8 cellular contexts compared by ENCODE assay signal in genomic region chr3:42123012-42123581, GRCh38. TPM values are rescaled to one million over a fixed set of nuclear protein-coding genes. Genes with fewer than 3 reads are reported as not detected.
DNase-seq lines count a peak whose midpoint lies in the region; ATAC-seq lines count a peak whose summit lies in the region.

No MANE protein-coding gene starts in this region.

- no peak overlapping the region for H2BK5ac ChIP-seq in mesenchymal stem cell (ENCODE audit: low read depth, low read length, poor library complexity, severe bottlenecking)

- H3K9me3 ChIP-seq in mesenchymal stem cell (ENCODE audit: control insufficient read depth, low read length) (no peaks in the 10 kb centered on the region), HAP-1 (no peaks in the 10 kb centered on the region)
- no peaks in the 10 kb centered on the region for H3K9me3 ChIP-seq in CD4-positive, alpha-beta memory T cell (ENCODE audit: control insufficient read depth in 1 of 2, low read length in 2 of 2)

- H2BK12ac ChIP-seq in mesenchymal stem cell (ENCODE audit: low read length in 2 of 2), result no peak overlapping the region

- H3K36me3 Mint-ChIP-seq in activated T-helper 2 cell treated with anti-CD3 and anti-CD28 coated beads, Interferon-gamma antibody, Interleukin-2, Interleukin-4, amounts not matched to agents 10 μg/mL and 5 μg/mL and 100 μg/mL, durations not matched to agents 14 hours and 24 hours and 36 hours (ENCODE audit: low read depth), result peaks cover 35% of the 10 kb centered on the region
- peaks cover 25% of the 10 kb centered on the region for H3K36me3 Mint-ChIP-seq in T-cell
- H3K36me3 Mint-ChIP-seq in CD4-positive, alpha-beta memory T cell, result peaks cover 26 to 32% of the 10 kb centered on the region in 2 donors

- ATAC-seq in HG02610 (IDR thresholded peaks at IDR 0.05; ENCODE audit: unreplicated experiment) (peak; percentile 36), T-cell (replicated peaks in 1 of 4) (no peak)

- no peaks in the 10 kb centered on the region for H3K9me3 Mint-ChIP-seq in activated T-helper 2 cell treated with anti-CD3 and anti-CD28 coated beads, Interferon-gamma antibody, Interleukin-2, Interleukin-4, amounts not matched to agents 10 μg/mL and 5 μg/mL and 100 μg/mL, durations not matched to agents 14 hours and 24 hours and 36 hours
- H3K9me3 Mint-ChIP-seq in T-cell, result no peaks in the 10 kb centered on the region
- H3K9me3 Mint-ChIP-seq in CD4-positive, alpha-beta memory T cell, result no peaks in the 10 kb centered on the region

- no peaks in the 10 kb centered on the region for H3K27me3 Mint-ChIP-seq in activated T-helper 2 cell treated with anti-CD3 and anti-CD28 coated beads, Interferon-gamma antibody, Interleukin-2, Interleukin-4, amounts not matched to agents 10 μg/mL and 5 μg/mL and 100 μg/mL, durations not matched to agents 14 hours and 24 hours and 36 hours (ENCODE audit: low read depth)
- no peaks in the 10 kb centered on the region for H3K27me3 Mint-ChIP-seq in T-cell
- no peaks in the 10 kb centered on the region for H3K27me3 Mint-ChIP-seq in CD4-positive, alpha-beta memory T cell

- H3K14ac ChIP-seq in mesenchymal stem cell (ENCODE audit: low read length in 2 of 2), result peak overlapping the region in 1 of 2 experiments; percentile 44

- no peak overlapping the region for H2BK15ac ChIP-seq in mesenchymal stem cell (ENCODE audit: low read depth, poor library complexity, severe bottlenecking)

- in situ Hi-C loops in HAP-1 (cut with MboI; ENCODE audit: low sequenced_read_pairs), result no loop called here

- H3K36me3 ChIP-seq in mesenchymal stem cell (ENCODE audit: control insufficient read depth in 1 of 2, insufficient read depth in 2 of 2, low read depth in 1 of 2, low read length in 2 of 2) (peaks cover 0 to 33% of the 10 kb centered on the region in 2 experiments), HAP-1 (replicated peaks) (no peaks in the 10 kb centered on the region; the same call in 1 of the 2 replicates)
- H3K36me3 ChIP-seq in CD4-positive, alpha-beta memory T cell (ENCODE audit: insufficient read depth, low read length), result no peaks in the 10 kb centered on the region

- peak overlapping the region; percentile 47 for H3K27ac Mint-ChIP-seq in activated T-helper 2 cell treated with anti-CD3 and anti-CD28 coated beads, Interferon-gamma antibody, Interleukin-2, Interleukin-4, amounts not matched to agents 10 μg/mL and 5 μg/mL and 100 μg/mL, durations not matched to agents 14 hours and 24 hours and 36 hours
- H3K27ac Mint-ChIP-seq in T-cell, result no peak overlapping the region
- peak overlapping the region in 2 of 7 donors; percentile 42 to 56 for H3K27ac Mint-ChIP-seq in CD4-positive, alpha-beta memory T cell

- no peak overlapping the region for H2AFZ ChIP-seq in mesenchymal stem cell (ENCODE audit: low read depth, low read length)

- no peak overlapping the region for H2AK5ac ChIP-seq in mesenchymal stem cell (ENCODE audit: low read length, severe bottlenecking)

- H3K4me3 ChIP-seq in mesenchymal stem cell (ENCODE audit: insufficient read depth in 1 of 2, low read depth in 1 of 2, low read length in 2 of 2), result no peak overlapping the region
- no peak overlapping the region for H3K4me3 ChIP-seq in HAP-1
- no peak overlapping the region for H3K4me3 ChIP-seq in CD4-positive, alpha-beta memory T cell (ENCODE audit: low read length in 2 of 2)

- no peak overlapping the region for H3K9ac ChIP-seq in mesenchymal stem cell (ENCODE audit: low read length)

- peak overlapping the region in 1 of 2 experiments; percentile 63 for H3K18ac ChIP-seq in mesenchymal stem cell (ENCODE audit: low read depth in 1 of 2, low read length in 2 of 2)

- H3K4me1 ChIP-seq in mesenchymal stem cell (ENCODE audit: control insufficient read depth, insufficient read depth, low read depth, low read length), result peaks cover 9% of the 10 kb centered on the region
- H3K4me1 ChIP-seq in HAP-1, result no peaks in the 10 kb centered on the region
- H3K4me1 ChIP-seq in CD4-positive, alpha-beta memory T cell (ENCODE audit: insufficient read depth, low read length), result no peaks in the 10 kb centered on the region

- no peak overlapping the region for H3K4me3 Mint-ChIP-seq in activated T-helper 2 cell treated with anti-CD3 and anti-CD28 coated beads, Interferon-gamma antibody, Interleukin-2, Interleukin-4, amounts not matched to agents 10 μg/mL and 5 μg/mL and 100 μg/mL, durations not matched to agents 14 hours and 24 hours and 36 hours (ENCODE audit: low read depth)
- H3K4me3 Mint-ChIP-seq in T-cell, result no peak overlapping the region
- no peak overlapping the region for H3K4me3 Mint-ChIP-seq in CD4-positive, alpha-beta memory T cell

- H3K27ac ChIP-seq in mesenchymal stem cell (ENCODE audit: low read length, poor library complexity, severe bottlenecking), result no peak overlapping the region
- H3K27ac ChIP-seq in CD4-positive, alpha-beta memory T cell (ENCODE audit: low read depth, low read length), result no peak overlapping the region

- WGBS in mesenchymal stem cell, result 80% methylated on average over 8 of the region's 8 CpGs

- intact Hi-C loops in activated T-helper 2 cell treated with anti-CD3 and anti-CD28 coated beads, Interferon-gamma antibody, Interleukin-2, Interleukin-4, amounts not matched to agents 10 μg/mL and 5 μg/mL and 100 μg/mL, durations not matched to agents 14 hours and 24 hours and 36 hours (cut with micrococcal nuclease), result no loop called here
- intact Hi-C loops in CD4-positive, alpha-beta memory T cell (cut with micrococcal nuclease), result no loop called here

- POLR2A ChIA-PET in T-cell (lab: Charles Lee), result no interaction called here
- POLR2A ChIA-PET in CD4-positive, alpha-beta memory T cell (lab: Charles Lee; ENCODE audit: partially characterized antibody), result no interaction called here

- peaks cover 29% of the 10 kb centered on the region for H3K79me1 ChIP-seq in mesenchymal stem cell (replicated peaks; ENCODE audit: low read length, poor library complexity, severe bottlenecking)

- CTCF ChIA-PET in T-cell (lab: Charles Lee), result no interaction called here
- CTCF ChIA-PET in CD4-positive, alpha-beta memory T cell (lab: Charles Lee; ENCODE audit: partially characterized antibody), result no interaction called here

- H3K4ac ChIP-seq in mesenchymal stem cell (ENCODE audit: low read depth in 1 of 2, low read length in 2 of 2), result peak overlapping the region in 1 of 2 experiments; percentile 40

- H4K91ac ChIP-seq in mesenchymal stem cell (ENCODE audit: low read length), result peak overlapping the region; percentile 0

- peaks cover 20% of the 10 kb centered on the region for H3K4me1 Mint-ChIP-seq in activated T-helper 2 cell treated with anti-CD3 and anti-CD28 coated beads, Interferon-gamma antibody, Interleukin-2, Interleukin-4, amounts not matched to agents 10 μg/mL and 5 μg/mL and 100 μg/mL, durations not matched to agents 14 hours and 24 hours and 36 hours (ENCODE audit: low read depth)
- H3K4me1 Mint-ChIP-seq in T-cell, result peaks cover 11 to 19% (median 15%) of the 10 kb centered on the region in 3 donors
- peaks cover 10 to 15% (median 12%) of the 10 kb centered on the region in 4 donors for H3K4me1 Mint-ChIP-seq in CD4-positive, alpha-beta memory T cell

- no peak overlapping the region for H3K4me2 ChIP-seq in mesenchymal stem cell (ENCODE audit: low read length, poor library complexity, severe bottlenecking)

- peak overlapping the region in 1 of 2 experiments; percentile 14 for H3K23ac ChIP-seq in mesenchymal stem cell (ENCODE audit: low read length in 2 of 2)

- no peak overlapping the region for H2BK120ac ChIP-seq in mesenchymal stem cell (ENCODE audit: low read depth, low read length)

- DNase-seq in GM03348 (ENCODE audit: low spot score) (peak; percentile 27), mesenchymal stem cell (no peak), T-cell (no peak), HAP-1 (ENCODE audit: low spot score in 2 of 2) (no peak), superior temporal gyrus (ENCODE audit: extremely low spot score) (no peak)
- no peak for DNase-seq in activated T-helper 2 cell treated with anti-CD3 and anti-CD28 coated beads, Interferon-gamma antibody, Interleukin-2, Interleukin-4, amounts not matched to agents 10 μg/mL and 5 μg/mL and 100 μg/mL, durations not matched to agents 14 hours and 24 hours and 36 hours (ENCODE audit: low spot score)
- DNase-seq in CD4-positive, alpha-beta memory T cell, result no peak

- H3K27me3 ChIP-seq in mesenchymal stem cell (ENCODE audit: control insufficient read depth in 1 of 2, insufficient read depth in 1 of 2, low read length in 2 of 2) (no peaks in the 10 kb centered on the region), HAP-1 (ENCODE audit: low read depth) (no peaks in the 10 kb centered on the region)
- no peaks in the 10 kb centered on the region for H3K27me3 ChIP-seq in CD4-positive, alpha-beta memory T cell (ENCODE audit: insufficient read depth, low read length)

- H4K8ac ChIP-seq in mesenchymal stem cell (ENCODE audit: low read length), result no peak overlapping the region

RNA-seq across cellular contexts. Expression of gene TRAK1, which starts 31.9 kb away (rescaled TPM):
- total RNA-seq in activated T-helper 2 cell treated with anti-CD3 and anti-CD28 coated beads, Interferon-gamma antibody, Interleukin-2, Interleukin-4, amounts not matched to agents 10 μg/mL and 5 μg/mL and 100 μg/mL, durations not matched to agents 14 hours and 24 hours and 36 hours, result 37.8 and 40.9 TPM in 2 replicates
- 15.5 TPM for polyA plus RNA-seq in mesenchymal stem cell (2013, experiment 1 of 2)
- 15.9 TPM for polyA plus RNA-seq in mesenchymal stem cell (2013, experiment 2 of 2)
- total RNA-seq in T-cell, result 10 to 100 TPM; 18.5 to 22.4 (median 20.4) TPM
- total RNA-seq in CD4-positive, alpha-beta memory T cell, result 10 to 100 TPM; 15.9 to 17.2 TPM
- polyA plus RNA-seq in CD4-positive, alpha-beta memory T cell, result 10 to 100 TPM in 1 of 2 donors, 1 to 10 TPM in 1; 3.4 to 10.5 TPM
